Comparison of ENCODE assay signal across 22 cellular contexts in genomic region chr20:20089018-20089417, GRCh38. TPM values are rescaled to one million over a fixed set of nuclear protein-coding genes. Genes with fewer than 3 reads are reported as not detected.
"Had no signal": no experiment of that assay in that cellular context is flagged by ENCODE, and none has a peak within 500 bp of the region (broad histone marks: within the 10 kb centered on the region; RNA-seq: fewer than 3 reads in every experiment).

No MANE protein-coding gene starts in this region.

- H3K4me1 Mint-ChIP-seq: activated naive CD4-positive, alpha-beta T cell treated with anti-CD3 and anti-CD28 coated beads, Interleukin-2, amount 10 ng/mL, durations not matched to agents 7 days and 5 days had no signal

- DNase-seq: activated CD4-positive, alpha-beta T cell treated with anti-CD3 and anti-CD28 coated beads for 4 hours; activated CD8-positive, alpha-beta memory T cell treated with anti-CD3 and anti-CD28 coated beads, Interleukin-2, amount 50 U/mL, for 4 hours; activated CD8-positive, alpha-beta T cell treated with anti-CD3 and anti-CD28 coated beads for 36 hours; activated gamma-delta T cell treated with Interleukin-2 at 50 U/mL for 16 hours; activated naive CD4-positive, alpha-beta T cell treated with anti-CD3 and anti-CD28 coated beads, Interleukin-2, amount 10 ng/mL, durations not matched to agents 7 days and 5 days; activated naive CD8-positive, alpha-beta T cell treated with anti-CD3 and anti-CD28 coated beads for 36 hours; activated T-cell treated with anti-CD3 and anti-CD28 coated beads, Interleukin-2, amount 50 U/mL, for 72 hours; brain microvascular endothelial cell; NCI-H1092; NCI-H1417; NCI-H1694; NCI-H2029; NCI-H2107; NCI-H524; PC-9; T-helper 1 cell had no signal

- H3K9me3 Mint-ChIP-seq: activated CD8-positive, alpha-beta T cell treated with anti-CD3 and anti-CD28 coated beads for 36 hours; activated naive CD4-positive, alpha-beta T cell treated with anti-CD3 and anti-CD28 coated beads, Interleukin-2, amount 10 ng/mL, durations not matched to agents 7 days and 5 days; activated naive CD8-positive, alpha-beta T cell treated with anti-CD3 and anti-CD28 coated beads for 36 hours; activated T-cell treated with anti-CD3 and anti-CD28 coated beads, Interleukin-2, amount 50 U/mL, for 72 hours; activated T-helper 2 cell treated with anti-CD3 and anti-CD28 coated beads, Interferon-gamma antibody, Interleukin-2, Interleukin-4, amounts not matched to agents 10 μg/mL and 5 μg/mL and 100 μg/mL, durations not matched to agents 14 hours and 24 hours and 36 hours had no signal

- ATAC-seq: activated CD4-positive, CD25-positive, alpha-beta regulatory T cell treated with anti-CD3 and anti-CD28 coated beads, Interleukin-2, amount 50 U/mL, for 24 hours; activated CD8-positive, alpha-beta T cell treated with anti-CD3 and anti-CD28 coated beads for 36 hours; activated T-cell treated with anti-CD3 and anti-CD28 coated beads, Interleukin-2, amount 50 U/mL, for 72 hours had no signal

- H3K27ac Mint-ChIP-seq: activated CD8-positive, alpha-beta T cell treated with anti-CD3 and anti-CD28 coated beads for 36 hours; activated naive CD4-positive, alpha-beta T cell treated with anti-CD3 and anti-CD28 coated beads, Interleukin-2, amount 10 ng/mL, durations not matched to agents 7 days and 5 days; activated naive CD8-positive, alpha-beta T cell treated with anti-CD3 and anti-CD28 coated beads for 36 hours; activated T-cell treated with anti-CD3 and anti-CD28 coated beads, Interleukin-2, amount 50 U/mL, for 72 hours; activated T-helper 2 cell treated with anti-CD3 and anti-CD28 coated beads, Interferon-gamma antibody, Interleukin-2, Interleukin-4, amounts not matched to agents 10 μg/mL and 5 μg/mL and 100 μg/mL, durations not matched to agents 14 hours and 24 hours and 36 hours had no signal

- H3K27ac ChIP-seq: brain microvascular endothelial cell, cardiac muscle cell, KMS-11, PC-9, SK-N-MC had no signal

- H3K4me3 ChIP-seq: cardiac muscle cell, PC-9, SK-N-MC had no signal

- H3K27me3 ChIP-seq: brain microvascular endothelial cell, cardiac muscle cell had no signal

- H3K4me3 Mint-ChIP-seq: activated CD8-positive, alpha-beta T cell treated with anti-CD3 and anti-CD28 coated beads for 36 hours; activated naive CD4-positive, alpha-beta T cell treated with anti-CD3 and anti-CD28 coated beads, Interleukin-2, amount 10 ng/mL, durations not matched to agents 7 days and 5 days; activated naive CD8-positive, alpha-beta T cell treated with anti-CD3 and anti-CD28 coated beads for 36 hours; activated T-cell treated with anti-CD3 and anti-CD28 coated beads, Interleukin-2, amount 50 U/mL, for 72 hours had no signal

- H3K36me3 Mint-ChIP-seq: activated naive CD4-positive, alpha-beta T cell treated with anti-CD3 and anti-CD28 coated beads, Interleukin-2, amount 10 ng/mL, durations not matched to agents 7 days and 5 days; activated naive CD8-positive, alpha-beta T cell treated with anti-CD3 and anti-CD28 coated beads for 36 hours had no signal

- H3K36me3 ChIP-seq: brain microvascular endothelial cell, cardiac muscle cell had no signal

RNA-seq across cellular contexts. Expression of gene CFAP61, which starts 36.7 kb away (rescaled TPM):
- total RNA-seq: activated CD8-positive, alpha-beta T cell treated with anti-CD3 and anti-CD28 coated beads for 36 hours; activated naive CD8-positive, alpha-beta T cell treated with anti-CD3 and anti-CD28 coated beads for 36 hours; activated T-cell treated with anti-CD3 and anti-CD28 coated beads, Interleukin-2, amount 50 U/mL, for 72 hours; activated T-helper 2 cell treated with anti-CD3 and anti-CD28 coated beads, Interferon-gamma antibody, Interleukin-2, Interleukin-4, amounts not matched to agents 10 μg/mL and 5 μg/mL and 100 μg/mL, durations not matched to agents 14 hours and 24 hours and 36 hours; cardiac muscle cell; T-helper 2 cell treated with Interferon-gamma antibody and Interleukin-4, amounts not matched to agents 100 ng/mL and 5 ng/mL, for 36 hours had no signal
